ENCODE assay signal across 8 cellular contexts in genomic region chr1:204150702-204151561, GRCh38. TPM values are rescaled to one million over a fixed set of nuclear protein-coding genes. Genes with fewer than 3 reads are reported as not detected.
A peak's percentile ranks its signal among the peaks of the same experiment; 100 is the strongest.
DNase-seq lines count a peak whose midpoint lies in the region; ATAC-seq and TF ChIP-seq lines count a peak whose summit lies in the region.

No MANE protein-coding gene starts in this region.

- H3K27ac Mint-ChIP-seq in T-cell: no peak overlapping the region

- H3K9me3 ChIP-seq in parathyroid adenoma (ENCODE audit: control insufficient read depth, low read length): no peaks in the 10 kb centered on the region

- H3K36me3 ChIP-seq in parathyroid adenoma (ENCODE audit: control insufficient read depth, insufficient read depth, low read length): no peaks in the 10 kb centered on the region

- no peaks in the 10 kb centered on the region for H3K27me3 ChIP-seq in parathyroid adenoma (ENCODE audit: control insufficient read depth, insufficient read depth, low read length)

- CTCF ChIA-PET in T-cell (lab: Charles Lee): interaction anchor here in 1 of 2 donors (1.2 kb wide), 1 partner anchor 656 kb away, joined by 3 read pairs; no protein-coding TSS in a partner anchor

- H2AFZ ChIP-seq in parathyroid adenoma: peak overlapping the region; percentile 89

- H3K4me3 ChIP-seq in fibroblast of villous mesenchyme (ENCODE audit: low read depth, low read length) (peak overlapping the region; percentile 67), parathyroid adenoma (ENCODE audit: low read depth, low read length) (peak overlapping the region; percentile 86)

- POLR2A ChIA-PET in T-cell (lab: Charles Lee): interaction anchor here in 1 of 2 donors (0.5 kb wide), 1 partner anchor 21 kb away, joined by 3 read pairs; no protein-coding TSS in a partner anchor

- peak overlapping the region; percentile 74 to 78 (median 77) for H3K4me3 Mint-ChIP-seq in T-cell

- no peaks in the 10 kb centered on the region for H3K36me3 Mint-ChIP-seq in T-cell

- peak overlapping the region; percentile 76 for H3K4me2 ChIP-seq in parathyroid adenoma (ENCODE audit: low read length)

- H3K4me1 ChIP-seq in parathyroid adenoma: peaks cover 11% of the 10 kb centered on the region

- H3K9me3 Mint-ChIP-seq in T-cell: no peaks in the 10 kb centered on the region

- no peak for TF ChIP-seq CTCF in fibroblast of villous mesenchyme (IDR thresholded peaks at IDR 0.05; ENCODE audit: insufficient read depth, low read depth, low read length)
- no peak for TF ChIP-seq CTCF in parathyroid adenoma (IDR thresholded peaks at IDR 0.05)

- H3K9ac ChIP-seq in parathyroid adenoma: no peak overlapping the region

- no peaks in the 10 kb centered on the region for H3K79me2 ChIP-seq in parathyroid adenoma

- ATAC-seq in T-cell (replicated peaks in 1 of 4) (peak; percentile 12 to 28 (median 21)), HG03432 (IDR thresholded peaks at IDR 0.05; ENCODE audit: unreplicated experiment) (no peak)

- DNase-seq in COLO668 (lab: John Stamatoyannopoulos, UW; ENCODE audit: unreplicated experiment): peak; percentile 42
- DNase-seq in T-cell: peak in 9 of 34 experiments; percentile 4 to 26 (median 15)
- no peak for DNase-seq in fibroblast of villous mesenchyme (ENCODE audit: low read depth)
- DNase-seq in globus pallidus (ENCODE audit: low spot score): no peak
- DNase-seq in NCI-H2107 treated with DMSO at 0.1 percent for 48 hours (lab: John Stamatoyannopoulos, UW; ENCODE audit: unreplicated experiment): no peak
- no peak for DNase-seq in cerebellum (ENCODE audit: low spot score)

- peak overlapping the region; percentile 75 for H3K27ac ChIP-seq in parathyroid adenoma

- peaks cover 0 to 9% of the 10 kb centered on the region in 2 donors for H3K27me3 Mint-ChIP-seq in T-cell

- H3K4me1 Mint-ChIP-seq in T-cell: peaks cover 0 to 14% (median 8%) of the 10 kb centered on the region in 3 donors

RNA-seq across cellular contexts. Expression of gene ETNK2, which starts 0.9 kb away (rescaled TPM):
- total RNA-seq in T-cell (10 to 100 TPM in 1 of 5 donors, 1 to 10 TPM in 4; 3.4 to 11.1 (median 4.2) TPM), fibroblast of villous mesenchyme (12.2 and 15.5 TPM in 2 replicates), cerebellum (14.6 TPM)

RNA-seq across cellular contexts. Expression of gene REN, which starts 15.2 kb away (rescaled TPM):
- not detected for total RNA-seq in T-cell
- 4.3 and 8.7 TPM in 2 replicates for total RNA-seq in fibroblast of villous mesenchyme
- not detected for total RNA-seq in cerebellum

RNA-seq across cellular contexts. Expression of gene KISS1, which starts 45.4 kb away (rescaled TPM):
- total RNA-seq in T-cell (not detected), fibroblast of villous mesenchyme (5.6 and 11.0 TPM in 2 replicates), cerebellum (not detected)
